ENCODE assay signal across 13 cellular contexts in the genomic region with DNA sequence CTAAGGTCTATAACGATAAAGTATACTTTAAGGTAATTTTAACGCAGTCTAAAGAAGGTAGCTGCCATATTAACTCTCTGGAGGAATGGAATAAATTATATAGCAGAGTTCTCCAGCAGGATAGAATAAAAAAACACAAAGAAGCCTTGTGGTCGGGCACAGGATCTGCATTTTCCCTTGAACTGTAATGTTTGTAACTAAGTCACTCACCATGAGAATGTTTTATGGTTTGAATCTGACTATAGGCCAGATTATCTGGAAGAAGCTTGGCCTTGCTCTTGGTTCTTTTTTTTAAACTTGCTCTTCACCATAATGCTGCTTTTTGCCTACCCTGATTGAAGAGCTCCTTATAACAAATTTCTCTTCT.
"Had no signal": no experiment of that assay in that cellular context is flagged by ENCODE, and none has a peak within 500 bp of the region (broad histone marks: within the 10 kb centered on the region; RNA-seq: fewer than 3 reads in every experiment).

No MANE protein-coding gene starts in this region.

- H3K27ac ChIP-seq: epithelial cell of prostate, gastrocnemius medialis, tibial nerve had no signal

- DNase-seq: activated CD4-positive, alpha-beta T cell treated with anti-CD3 and anti-CD28 coated beads, Interleukin-2, amount 10 ng/mL, durations not matched to agents 7 days and 5 days; activated CD8-positive, alpha-beta memory T cell treated with anti-CD3 and anti-CD28 coated beads, Interleukin-2, amount 50 U/mL, for 48 hours; activated gamma-delta T cell treated with Interleukin-2 at 50 U/mL for 16 hours; activated T-cell treated with anti-CD3 and anti-CD28 coated beads, Interleukin-2, amount 50 U/mL, for 72 hours; dermis blood vessel endothelial cell; effector memory CD8-positive, alpha-beta T cell; gastrocnemius medialis; mesendoderm; stimulated activated naive B cell treated with anti-CD40 and anti-IgM and Interleukin-4, amounts not matched to agents 10 μg/mL and 1 μg/mL and 100 μg/mL, for 72 hours; substantia nigra had no signal

- H3K9me3 Mint-ChIP-seq: activated CD4-positive, alpha-beta T cell treated with anti-CD3 and anti-CD28 coated beads, Interleukin-2, amount 10 ng/mL, durations not matched to agents 7 days and 5 days; activated T-cell treated with anti-CD3 and anti-CD28 coated beads, Interleukin-2, amount 50 U/mL, for 72 hours; effector memory CD8-positive, alpha-beta T cell; stimulated activated naive B cell treated with anti-CD40 and anti-IgM and Interleukin-4, amounts not matched to agents 10 μg/mL and 1 μg/mL and 100 μg/mL, for 72 hours had no signal

- H3K27me3 ChIP-seq: gastrocnemius medialis, tibial nerve had no signal

- H3K36me3 Mint-ChIP-seq: activated naive CD8-positive, alpha-beta T cell; stimulated activated naive B cell treated with anti-CD40 and anti-IgM and Interleukin-4, amounts not matched to agents 10 μg/mL and 1 μg/mL and 100 μg/mL, for 72 hours had no signal

- H3K36me3 ChIP-seq: gastrocnemius medialis, tibial nerve had no signal

- H3K4me3 ChIP-seq: gastrocnemius medialis, tibial nerve had no signal

- H3K4me3 Mint-ChIP-seq: activated CD4-positive, alpha-beta T cell treated with anti-CD3 and anti-CD28 coated beads, Interleukin-2, amount 10 ng/mL, durations not matched to agents 7 days and 5 days; activated naive CD8-positive, alpha-beta T cell; activated T-cell treated with anti-CD3 and anti-CD28 coated beads, Interleukin-2, amount 50 U/mL, for 72 hours; effector memory CD8-positive, alpha-beta T cell; stimulated activated naive B cell treated with anti-CD40 and anti-IgM and Interleukin-4, amounts not matched to agents 10 μg/mL and 1 μg/mL and 100 μg/mL, for 72 hours had no signal

- H3K4me1 ChIP-seq: gastrocnemius medialis had no signal

- H3K27me3 Mint-ChIP-seq: activated CD4-positive, alpha-beta T cell treated with anti-CD3 and anti-CD28 coated beads, Interleukin-2, amount 10 ng/mL, durations not matched to agents 7 days and 5 days; activated naive CD8-positive, alpha-beta T cell; effector memory CD8-positive, alpha-beta T cell; stimulated activated naive B cell treated with anti-CD40 and anti-IgM and Interleukin-4, amounts not matched to agents 10 μg/mL and 1 μg/mL and 100 μg/mL, for 72 hours had no signal

- H3K27ac Mint-ChIP-seq: activated CD4-positive, alpha-beta T cell treated with anti-CD3 and anti-CD28 coated beads, Interleukin-2, amount 10 ng/mL, durations not matched to agents 7 days and 5 days; activated naive CD8-positive, alpha-beta T cell; activated T-cell treated with anti-CD3 and anti-CD28 coated beads, Interleukin-2, amount 50 U/mL, for 72 hours; effector memory CD8-positive, alpha-beta T cell; stimulated activated naive B cell treated with anti-CD40 and anti-IgM and Interleukin-4, amounts not matched to agents 10 μg/mL and 1 μg/mL and 100 μg/mL, for 72 hours had no signal

- H3K9me3 ChIP-seq: gastrocnemius medialis, tibial nerve had no signal

- H3K4me1 Mint-ChIP-seq: activated CD4-positive, alpha-beta T cell treated with anti-CD3 and anti-CD28 coated beads, Interleukin-2, amount 10 ng/mL, durations not matched to agents 7 days and 5 days; stimulated activated naive B cell treated with anti-CD40 and anti-IgM and Interleukin-4, amounts not matched to agents 10 μg/mL and 1 μg/mL and 100 μg/mL, for 72 hours had no signal
